In the genomic region with DNA sequence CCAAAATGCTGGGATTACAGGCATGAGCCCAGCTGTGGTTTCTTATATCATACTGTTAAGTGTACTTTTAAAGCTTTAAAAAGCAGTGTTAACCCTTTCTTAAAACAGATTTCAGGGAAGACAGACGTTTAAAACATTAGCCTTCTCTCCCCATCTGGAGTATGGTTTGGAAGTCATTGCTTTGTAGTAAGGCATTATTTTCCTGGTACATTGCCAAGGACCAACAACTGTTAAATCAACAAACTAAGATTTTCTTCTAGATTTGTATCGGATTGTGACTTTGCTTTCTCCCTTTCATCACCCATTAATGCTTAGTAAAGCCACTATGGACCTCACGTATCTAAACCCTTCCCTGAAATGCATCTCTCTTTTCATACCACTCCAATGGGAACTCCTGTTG, we compare ENCODE assay signal across 1 cellular context.
TF ChIP-seq lines count a peak whose summit lies in the region.

No MANE protein-coding gene starts in this region.

TF ChIP-seq in GM12878, 131 proteins besides CTCF, POLR2A, EP300 and RAD21:
- TF ChIP-seq NR2C1 (IDR thresholded peaks at IDR 0.05) (no peak), PKNOX1 (IDR thresholded peaks at IDR 0.05) (no peak), IRF4 (IDR thresholded peaks at IDR 0.05; ENCODE audit: low read depth, low read length) (no peak), WRNIP1 (IDR thresholded peaks at IDR 0.05; ENCODE audit: borderline replicate concordance, low read depth, low read length) (no peak), HDAC6 (IDR thresholded peaks at IDR 0.05; ENCODE audit: unreplicated experiment) (no peak), MXI1 (IDR thresholded peaks at IDR 0.05; ENCODE audit: low read depth, low read length) (no peak), BHLHE40 (IDR thresholded peaks at IDR 0.05; ENCODE audit: borderline replicate concordance in 1 of 2, low read depth in 2 of 2, low read length in 1 of 2) (no peak), POLR2AphosphoS2 (IDR thresholded peaks at IDR 0.05; ENCODE audit: low read depth, low read length) (no peak), ZNF687 (IDR thresholded peaks at IDR 0.05) (no peak), SP1 (IDR thresholded peaks at IDR 0.05; ENCODE audit: low read depth, low read length) (no peak), NR2C2 (IDR thresholded peaks at IDR 0.05; ENCODE audit: borderline replicate concordance, control insufficient read depth, insufficient read length, low read depth) (no peak), MEF2B (IDR thresholded peaks at IDR 0.05; ENCODE audit: partially characterized antibody, poor library complexity, severe bottlenecking) (no peak), TAF1 (IDR thresholded peaks at IDR 0.05; ENCODE audit: borderline replicate concordance, low read depth, low read length) (no peak)
- TF ChIP-seq, protein P1, sequence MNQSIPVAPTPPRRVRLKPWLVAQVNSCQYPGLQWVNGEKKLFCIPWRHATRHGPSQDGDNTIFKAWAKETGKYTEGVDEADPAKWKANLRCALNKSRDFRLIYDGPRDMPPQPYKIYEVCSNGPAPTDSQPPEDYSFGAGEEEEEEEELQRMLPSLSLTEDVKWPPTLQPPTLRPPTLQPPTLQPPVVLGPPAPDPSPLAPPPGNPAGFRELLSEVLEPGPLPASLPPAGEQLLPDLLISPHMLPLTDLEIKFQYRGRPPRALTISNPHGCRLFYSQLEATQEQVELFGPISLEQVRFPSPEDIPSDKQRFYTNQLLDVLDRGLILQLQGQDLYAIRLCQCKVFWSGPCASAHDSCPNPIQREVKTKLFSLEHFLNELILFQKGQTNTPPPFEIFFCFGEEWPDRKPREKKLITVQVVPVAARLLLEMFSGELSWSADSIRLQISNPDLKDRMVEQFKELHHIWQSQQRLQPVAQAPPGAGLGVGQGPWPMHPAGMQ (IDR thresholded peaks at IDR 0.05; ENCODE audit: borderline replicate concordance) = no peak
